Comparison of ENCODE assay signal across 15 cellular contexts in genomic region chr14:89620436-89620835, GRCh38.
A peak's percentile ranks its signal among the peaks of the same experiment; 100 is the strongest.
DNase-seq lines count a peak whose midpoint lies in the region; ATAC-seq and TF ChIP-seq lines count a peak whose summit lies in the region.
"Had no signal": no experiment of that assay in that cellular context is flagged by ENCODE, and none has a peak within 500 bp of the region (broad histone marks: within the 10 kb centered on the region; RNA-seq: fewer than 3 reads in every experiment).

No MANE protein-coding gene starts in this region.

- H3K4me3 Mint-ChIP-seq in CD8-positive, alpha-beta T cell: peak overlapping the region; percentile 93
- H3K4me3 Mint-ChIP-seq in activated naive CD8-positive, alpha-beta T cell treated with anti-CD3 and anti-CD28 coated beads for 36 hours: peak overlapping the region; percentile 82
- H3K4me3 Mint-ChIP-seq in natural killer cell treated with Interleukin-12 subunit alpha and Interleukin-12 subunit beta and Interleukin-15 and Interleukin-18, amount 100 ng/mL, for 72 hours: peak overlapping the region; percentile 87

- intact Hi-C loops in CD8-positive, alpha-beta T cell (cut with DNase I, micrococcal nuclease): loop anchor here (1.0 to 2.0 kb wide), 2 partner anchors 60 to 81 kb away; no protein-coding TSS in a partner anchor
- intact Hi-C loops in thyroid gland (cut with DNase I): no loop called here

- peak overlapping the region; percentile 98 for H3K27ac Mint-ChIP-seq in CD8-positive, alpha-beta T cell
- H3K27ac Mint-ChIP-seq in activated naive CD8-positive, alpha-beta T cell treated with anti-CD3 and anti-CD28 coated beads for 36 hours: peak overlapping the region; percentile 91
- H3K27ac Mint-ChIP-seq in natural killer cell treated with Interleukin-12 subunit alpha and Interleukin-12 subunit beta and Interleukin-15 and Interleukin-18, amount 100 ng/mL, for 72 hours: peak overlapping the region; percentile 90 to 93

- TF ChIP-seq CTCF in CD8-positive, alpha-beta T cell (IDR thresholded peaks at IDR 0.05): no peak
- TF ChIP-seq CTCF in Loucy (conservative IDR thresholded peaks at IDR 0.05; ENCODE audit: low read length) (no peak), thyroid gland (IDR thresholded peaks at IDR 0.05) (no peak)

- DNase-seq in CD8-positive, alpha-beta T cell: no peak
- no peak for DNase-seq in activated naive CD8-positive, alpha-beta T cell treated with anti-CD3 and anti-CD28 coated beads for 36 hours
- no peak for DNase-seq in natural killer cell treated with Interleukin-12 subunit alpha and Interleukin-12 subunit beta and Interleukin-15 and Interleukin-18, amount 100 ng/mL, for 72 hours (ENCODE audit: low spot score)
- no peak for DNase-seq in mucosa of gallbladder (ENCODE audit: low spot score)
- no peak for DNase-seq in thyroid gland
- DNase-seq: caudate nucleus; GOT3; islet precursor cell; NCI-H1930; NK-92 treated with Interleukin-12 subunit alpha and Interleukin-12 subunit beta, amount 100 ng/mL, for 24 hours had no signal

- H3K27ac ChIP-seq in CD8-positive, alpha-beta T cell (ENCODE audit: low read depth, low read length): peak overlapping the region; percentile 89
- H3K27ac ChIP-seq in thyroid gland: no peak overlapping the region
- H3K27ac ChIP-seq: KMS-11, SJSA1 had no signal

- H3K36me3 Mint-ChIP-seq in CD8-positive, alpha-beta T cell: peaks cover 10% of the 10 kb centered on the region
- peaks cover 9% of the 10 kb centered on the region for H3K36me3 Mint-ChIP-seq in activated naive CD8-positive, alpha-beta T cell treated with anti-CD3 and anti-CD28 coated beads for 36 hours
- peaks cover 4% of the 10 kb centered on the region for H3K36me3 Mint-ChIP-seq in natural killer cell treated with Interleukin-12 subunit alpha and Interleukin-12 subunit beta and Interleukin-15 and Interleukin-18, amount 100 ng/mL, for 72 hours

- peaks cover 39% of the 10 kb centered on the region for H3K4me1 ChIP-seq in CD8-positive, alpha-beta T cell (ENCODE audit: insufficient read depth, low read length)
- peaks cover 55% of the 10 kb centered on the region for H3K4me1 ChIP-seq in Loucy (ENCODE audit: insufficient read depth, low read length, poor library complexity, severe bottlenecking)
- H3K4me1 ChIP-seq in thyroid gland: peaks cover 0 to 5% of the 10 kb centered on the region in 2 donors

- H3K4me1 Mint-ChIP-seq in CD8-positive, alpha-beta T cell (ENCODE audit: low read depth): peaks cover 53% of the 10 kb centered on the region
- peaks cover 55% of the 10 kb centered on the region for H3K4me1 Mint-ChIP-seq in activated naive CD8-positive, alpha-beta T cell treated with anti-CD3 and anti-CD28 coated beads for 36 hours
- H3K4me1 Mint-ChIP-seq in natural killer cell treated with Interleukin-12 subunit alpha and Interleukin-12 subunit beta and Interleukin-15 and Interleukin-18, amount 100 ng/mL, for 72 hours (ENCODE audit: low read depth in 2 of 2): peaks cover 60 to 66% of the 10 kb centered on the region in 2 donors

- no peak for ATAC-seq in CD8-positive, alpha-beta T cell
- no peak for ATAC-seq in natural killer cell treated with Interleukin-12 subunit alpha and Interleukin-12 subunit beta and Interleukin-15 and Interleukin-18, amount 100 ng/mL, for 72 hours
- no peak for ATAC-seq in GM18520 (IDR thresholded peaks at IDR 0.05; ENCODE audit: unreplicated experiment)
- ATAC-seq: sciatic nerve had no signal

- H3K9me2 ChIP-seq in Loucy (replicated peaks; ENCODE audit: low read depth, low read length): no peaks in the 10 kb centered on the region

- H3K27me3 ChIP-seq in CD8-positive, alpha-beta T cell (ENCODE audit: insufficient read depth, low read length): no peaks in the 10 kb centered on the region
- no peaks in the 10 kb centered on the region for H3K27me3 ChIP-seq in Loucy (ENCODE audit: insufficient read depth, low read length, poor library complexity, severe bottlenecking)
- H3K27me3 ChIP-seq in thyroid gland: no peaks in the 10 kb centered on the region
- H3K27me3 ChIP-seq: SJSA1 had no signal

- H3K9ac ChIP-seq in Loucy (ENCODE audit: low read depth, low read length, poor library complexity, severe bottlenecking): peak overlapping the region; percentile 81

- H3K36me3 ChIP-seq in CD8-positive, alpha-beta T cell (ENCODE audit: insufficient read depth, low read length): no peaks in the 10 kb centered on the region
- H3K36me3 ChIP-seq in Loucy (ENCODE audit: insufficient read depth, low read length) (no peaks in the 10 kb centered on the region), thyroid gland (no peaks in the 10 kb centered on the region)

- peak overlapping the region; percentile 92 for H3K4me2 ChIP-seq in Loucy (ENCODE audit: low read depth, low read length, poor library complexity, severe bottlenecking)

- no peak overlapping the region for H2AFZ ChIP-seq in Loucy (ENCODE audit: low read length)

- CTCF ChIA-PET in CD8-positive, alpha-beta T cell (lab: Charles Lee): interaction anchor here (1.2 to 2.6 kb wide), 2 partner anchors 101 to 147 kb away, joined by 3 to 11 read pairs; no protein-coding TSS in a partner anchor

- WGBS in thyroid gland, 2 donors: 96% methylated on average over 6 of the region's 6 CpGs

- H4K20me1 ChIP-seq in Loucy (ENCODE audit: insufficient read depth, low read length, poor library complexity, severe bottlenecking): no peaks in the 10 kb centered on the region

- H3K9me3 Mint-ChIP-seq in CD8-positive, alpha-beta T cell: no peaks in the 10 kb centered on the region
- H3K9me3 Mint-ChIP-seq in activated naive CD8-positive, alpha-beta T cell treated with anti-CD3 and anti-CD28 coated beads for 36 hours: peaks cover 5% of the 10 kb centered on the region
- no peaks in the 10 kb centered on the region for H3K9me3 Mint-ChIP-seq in natural killer cell treated with Interleukin-12 subunit alpha and Interleukin-12 subunit beta and Interleukin-15 and Interleukin-18, amount 100 ng/mL, for 72 hours

- TF ChIP-seq POLR2A in thyroid gland (IDR thresholded peaks at IDR 0.05): no peak

- peaks cover 37% of the 10 kb centered on the region for H3K79me2 ChIP-seq in Loucy (ENCODE audit: insufficient read depth, low read length)

- H3F3A ChIP-seq in Loucy (ENCODE audit: low read depth): no peaks in the 10 kb centered on the region; the same call in 1 of the 2 replicates

- H3K4me3 ChIP-seq in CD8-positive, alpha-beta T cell (ENCODE audit: low read depth, low read length): peak overlapping the region; percentile 14
- peak overlapping the region; percentile 77 for H3K4me3 ChIP-seq in Loucy (ENCODE audit: low read length, poor library complexity, severe bottlenecking)
- H3K4me3 ChIP-seq in thyroid gland (replicated peaks in 1 of 3): no peak overlapping the region

- H3K9me3 ChIP-seq in CD8-positive, alpha-beta T cell (ENCODE audit: low read length): no peaks in the 10 kb centered on the region
- H3K9me3 ChIP-seq in Loucy (ENCODE audit: insufficient read depth, low read depth, low read length) (no peaks in the 10 kb centered on the region), thyroid gland (no peaks in the 10 kb centered on the region)
- H3K9me3 ChIP-seq: SJSA1 had no signal

- POLR2A ChIA-PET in CD8-positive, alpha-beta T cell (lab: Charles Lee): interaction anchor here (1.8 to 2.7 kb wide), 3 partner anchors 17 to 101 kb away, joined by 5 to 22 read pairs (median 11); no protein-coding TSS in a partner anchor

- no peaks in the 10 kb centered on the region for H3K27me3 Mint-ChIP-seq in CD8-positive, alpha-beta T cell (ENCODE audit: low read depth)
- no peaks in the 10 kb centered on the region for H3K27me3 Mint-ChIP-seq in activated naive CD8-positive, alpha-beta T cell treated with anti-CD3 and anti-CD28 coated beads for 36 hours
- no peaks in the 10 kb centered on the region for H3K27me3 Mint-ChIP-seq in natural killer cell treated with Interleukin-12 subunit alpha and Interleukin-12 subunit beta and Interleukin-15 and Interleukin-18, amount 100 ng/mL, for 72 hours

Comparison
In these comparisons a context has a peak if more than half of its experiments do, and no peak if none do; other contexts are left out.
1. H3K4me3 ChIP-seq: peak in CD8-positive, alpha-beta T cell (single experiment) and Loucy (single experiment); none in thyroid gland (0 of 3).
2. Peak in every context shown above with its lines, with median percentiles within 50 percentile points of each other: H3K27ac Mint-ChIP-seq and H3K4me3 Mint-ChIP-seq.